In genomic region chr11:95923730-95924413, GRCh38 we compare ENCODE assay signal across 8 cellular contexts. TPM values are rescaled to one million over a fixed set of nuclear protein-coding genes. Genes with fewer than 3 reads are reported as not detected.
DNase-seq lines count a peak whose midpoint lies in the region; ATAC-seq and TF ChIP-seq lines count a peak whose summit lies in the region.

TSS of gene MTMR2 (minus strand) at chr11:95924107. CDS start at chr11:95923954, 153 bp downstream.

- H3K4me1 Mint-ChIP-seq in activated T-cell treated with anti-CD3 and anti-CD28 coated beads, Interleukin-2, amount 50 U/mL, for 4 hours (ENCODE audit: low read depth), result peaks cover 23% of the 10 kb centered on the region

- H3K27me3 Mint-ChIP-seq in activated T-cell treated with anti-CD3 and anti-CD28 coated beads, Interleukin-2, amount 50 U/mL, for 4 hours (ENCODE audit: low read depth), result peaks cover 5% of the 10 kb centered on the region

- no peaks in the 10 kb centered on the region for H3K9me2 ChIP-seq in OCI-LY7 (ENCODE audit: insufficient read depth, low read length)

- no peak for TF ChIP-seq CTCF in OCI-LY7 (conservative IDR thresholded peaks at IDR 0.05; ENCODE audit: low read length)

- no peaks in the 10 kb centered on the region for H3K79me2 ChIP-seq in OCI-LY7 (ENCODE audit: insufficient read depth, low read depth, low read length)

- H3K4me3 Mint-ChIP-seq in activated T-cell treated with anti-CD3 and anti-CD28 coated beads, Interleukin-2, amount 50 U/mL, for 4 hours, result peak within 1 kb of the TSS; percentile 95

- H3K27ac ChIP-seq in OCI-LY7 (ENCODE audit: low read depth, low read length, poor library complexity, severe bottlenecking), result no peak within 1 kb of the TSS
- peak within 1 kb of the TSS; percentile 81 for H3K27ac ChIP-seq in muscle layer of colon (ENCODE audit: low read depth, low read length)

- POLR2A ChIA-PET in OCI-LY7 (lab: Charles Lee), result interaction anchor here (1.3 kb wide), 1 partner anchor 465 kb away, joined by 3 read pairs; no protein-coding TSS in a partner anchor

- CTCF ChIA-PET in OCI-LY7 (lab: Charles Lee; ENCODE audit: unreplicated experiment), result interaction anchor here (1.6 kb wide), 1 partner anchor 75 kb away, joined by 3 read pairs; no protein-coding TSS in a partner anchor

- H3K36me3 ChIP-seq in OCI-LY7 (ENCODE audit: insufficient read depth, low read length), result no peaks in the 10 kb centered on the region
- H3K36me3 ChIP-seq in muscle layer of colon (ENCODE audit: insufficient read depth, low read length), result no peaks in the 10 kb centered on the region

- intact Hi-C loops in OCI-LY7 (cut with micrococcal nuclease; ENCODE audit: unreplicated experiment), result no loop called here

- H3K27me3 ChIP-seq in muscle layer of colon (ENCODE audit: control insufficient read depth in 1 of 2, insufficient read depth in 2 of 2, low read length in 2 of 2), result no peaks in the 10 kb centered on the region

- H3K4me1 ChIP-seq in OCI-LY7 (ENCODE audit: insufficient read depth, low read length, poor library complexity, severe bottlenecking) (no peaks in the 10 kb centered on the region), muscle layer of colon (ENCODE audit: insufficient read depth, low read length) (peaks cover 11% of the 10 kb centered on the region)

- ATAC-seq in GM19438 (IDR thresholded peaks at IDR 0.05; ENCODE audit: low read depth, unreplicated experiment) (peak; percentile 97), HG03565 (IDR thresholded peaks at IDR 0.05; ENCODE audit: unreplicated experiment) (peak; percentile 97), esophagus mucosa (peak; percentile 88)
- peak; percentile 96 for ATAC-seq in activated T-cell treated with anti-CD3 and anti-CD28 coated beads, Interleukin-2, amount 50 U/mL, for 4 hours

- no peaks in the 10 kb centered on the region for H3K9me3 Mint-ChIP-seq in activated T-cell treated with anti-CD3 and anti-CD28 coated beads, Interleukin-2, amount 50 U/mL, for 4 hours

- H3K4me3 ChIP-seq in OCI-LY7 (ENCODE audit: low read depth, low read length, poor library complexity, severe bottlenecking) (peak within 1 kb of the TSS; percentile 66), muscle layer of colon (ENCODE audit: low read depth in 1 of 2, low read length in 2 of 2) (peak within 1 kb of the TSS; percentile 75 to 97)

- DNase-seq in COLO829 (ENCODE audit: low spot score) (peak; percentile 66), OCI-LY7 (ENCODE audit: low spot score) (peak; percentile 43)
- DNase-seq in activated T-cell treated with anti-CD3 and anti-CD28 coated beads, Interleukin-2, amount 50 U/mL, for 4 hours, result peak; percentile 24
- peak; percentile 5 to 43 for DNase-seq in stimulated activated CD8-positive, alpha-beta memory T cell treated with anti-CD3 and anti-CD28 coated beads, Interleukin-7, amount 100 ng/mL, for 4 hours (ENCODE audit: low read depth in 2 of 2)

- H3K9me3 ChIP-seq in OCI-LY7 (ENCODE audit: low read length), result no peaks in the 10 kb centered on the region
- H3K9me3 ChIP-seq in muscle layer of colon (ENCODE audit: low read length), result no peaks in the 10 kb centered on the region

- peak within 1 kb of the TSS; percentile 85 for H2AFZ ChIP-seq in OCI-LY7 (ENCODE audit: low read length)

- H3K4me2 ChIP-seq in OCI-LY7 (ENCODE audit: low read length), result peak within 1 kb of the TSS; percentile 76

- peak within 1 kb of the TSS; percentile 99 for H3K9ac ChIP-seq in muscle layer of colon (ENCODE audit: low read length)

- BruUV-seq in OCI-LY7 (replicated peaks; lab: Mats Ljungman, UMichigan), result no TSS peak

- no peaks in the 10 kb centered on the region for H3K36me3 Mint-ChIP-seq in activated T-cell treated with anti-CD3 and anti-CD28 coated beads, Interleukin-2, amount 50 U/mL, for 4 hours (ENCODE audit: insufficient read depth)

- H4K20me1 ChIP-seq in OCI-LY7 (ENCODE audit: insufficient read depth, low read length), result no peaks in the 10 kb centered on the region

RNA-seq across cellular contexts. Expression of gene MTMR2, which starts in this region (rescaled TPM):
- total RNA-seq in OCI-LY7 (2014; rRNA removed; shearing (Covaris generic)), result 0.57 and 0.79 TPM in 2 replicates
- 11.4 and 13.0 TPM in 2 replicates for total RNA-seq in OCI-LY7 (2022)
- 10 to 100 TPM; 50.4 to 57.1 (median 54.1) TPM for total RNA-seq in activated T-cell treated with anti-CD3 and anti-CD28 coated beads, Interleukin-2, amount 50 U/mL, for 4 hours
- 20.8 TPM for total RNA-seq in esophagus mucosa
